10 cellular contexts compared by ENCODE assay signal in genomic region chr2:66440011-66440542, GRCh38. TPM values are rescaled to one million over a fixed set of nuclear protein-coding genes. Genes with fewer than 3 reads are reported as not detected.
DNase-seq lines count a peak whose midpoint lies in the region; ATAC-seq, FAIRE-seq and TF ChIP-seq lines count a peak whose summit lies in the region.
"Had no signal": no experiment of that assay in that cellular context is flagged by ENCODE, and none has a peak within 500 bp of the region (broad histone marks: within the 10 kb centered on the region; RNA-seq: fewer than 3 reads in every experiment).

No MANE protein-coding gene starts in this region.

- CTCF ChIA-PET in HEK293 (lab: Yijun Ruan, JAX): no interaction called here

- no peaks in the 10 kb centered on the region for H3K36me3 Mint-ChIP-seq in activated T-helper 17 cell treated with anti-CD3 and anti-CD28 coated beads, Interleukin-2, amount 50 U/mL, for 72 hours (ENCODE audit: low read depth)

- H3K27me3 ChIP-seq in brain microvascular endothelial cell (replicated peaks) (peaks cover 89% of the 10 kb centered on the region), kidney epithelial cell (ENCODE audit: control insufficient read depth, insufficient read depth, low read length) (peaks cover 58% of the 10 kb centered on the region), smooth muscle cell (ENCODE audit: low read depth) (no peaks in the 10 kb centered on the region), small intestine (ENCODE audit: control insufficient read depth in 2 of 2, insufficient read depth in 2 of 2, low read length in 2 of 2) (peaks cover 0 to 11% of the 10 kb centered on the region in 2 donors)
- H3K27me3 ChIP-seq: SJSA1 had no signal

- POLR2A ChIA-PET in HEK293 (lab: Yijun Ruan, JAX): no interaction called here

- no peak overlapping the region for H3K27ac Mint-ChIP-seq in activated T-helper 17 cell treated with anti-CD3 and anti-CD28 coated beads, Interleukin-2, amount 50 U/mL, for 72 hours

- H2AFZ ChIP-seq in smooth muscle cell (ENCODE audit: low read depth): peak overlapping the region; percentile 87

- in situ Hi-C loops in brain microvascular endothelial cell (cut with HindIII; ENCODE audit: low pct_ligation_motif_present, low sequenced_read_pairs): loop anchor here (25.0 kb wide), 1 partner anchor 1397 kb away; no protein-coding TSS in a partner anchor

- no peak for TF ChIP-seq CTCF in HEK293 (tag by site-specific recombination; IDR thresholded peaks at IDR 0.05)
- TF ChIP-seq CTCF in brain microvascular endothelial cell (IDR thresholded peaks at IDR 0.05; ENCODE audit: low read depth, low read length, missing control alignments): no peak
- no peak for TF ChIP-seq CTCF in kidney epithelial cell (IDR thresholded peaks at IDR 0.05; ENCODE audit: insufficient read depth, low read length, poor library complexity, severe bottlenecking)
- TF ChIP-seq CTCF in smooth muscle cell (IDR thresholded peaks at IDR 0.05; ENCODE audit: borderline replicate concordance, insufficient read depth, poor library complexity, severe bottlenecking): no peak

- H3F3A ChIP-seq in smooth muscle cell (ENCODE audit: low read depth): no peaks in the 10 kb centered on the region

- no peaks in the 10 kb centered on the region for H4K20me1 ChIP-seq in smooth muscle cell (ENCODE audit: low read depth)

- FAIRE-seq in small intestine (lab: Jason Lieb, UNC): no peak

- peaks cover 3% of the 10 kb centered on the region for H3K4me1 Mint-ChIP-seq in activated T-helper 17 cell treated with anti-CD3 and anti-CD28 coated beads, Interleukin-2, amount 50 U/mL, for 72 hours

- peaks cover 98% of the 10 kb centered on the region for H3K79me2 ChIP-seq in smooth muscle cell (ENCODE audit: low read depth)

- no peak for ATAC-seq in activated T-helper 17 cell treated with anti-CD3 and anti-CD28 coated beads, Interleukin-2, amount 50 U/mL, for 72 hours (replicated peaks)

- H3K4me3 ChIP-seq in HEK293 (ENCODE audit: low read depth, low read length): no peak overlapping the region
- peak overlapping the region; percentile 48 for H3K4me3 ChIP-seq in brain microvascular endothelial cell (ENCODE audit: low read depth, low read length)
- peak overlapping the region; percentile 23 for H3K4me3 ChIP-seq in kidney epithelial cell (ENCODE audit: low read depth, low read length)
- peak overlapping the region; percentile 77 for H3K4me3 ChIP-seq in smooth muscle cell
- peak overlapping the region in 1 of 2 donors; percentile 27 for H3K4me3 ChIP-seq in small intestine (ENCODE audit: low read depth in 1 of 2, low read length in 2 of 2)
- H3K4me3 ChIP-seq: SJSA1 had no signal

- no peaks in the 10 kb centered on the region for H3K9me3 ChIP-seq in HEK293 (ENCODE audit: control insufficient read depth, insufficient read depth, low read depth, low read length)
- no peaks in the 10 kb centered on the region for H3K9me3 ChIP-seq in smooth muscle cell (replicated peaks; ENCODE audit: low read depth)
- H3K9me3 ChIP-seq in small intestine (ENCODE audit: control insufficient read depth, low read depth): no peaks in the 10 kb centered on the region
- H3K9me3 ChIP-seq: SJSA1 had no signal

- H3K27ac ChIP-seq in HEK293 (ENCODE audit: extremely low read depth, low read depth, low read length) (no peak overlapping the region), brain microvascular endothelial cell (no peak overlapping the region), smooth muscle cell (ENCODE audit: low read depth) (peak overlapping the region; percentile 63), small intestine (ENCODE audit: low read depth in 1 of 2, low read length in 1 of 2) (peak overlapping the region in 1 of 2 donors; percentile 73)
- H3K27ac ChIP-seq: SJSA1 had no signal

- WGBS in smooth muscle cell (ENCODE audit: low lambda C conversion rate): 1% methylated on average over 26 of the region's 27 CpGs
- 12 to 26% (median 12%) methylated on average over 27 of the region's 27 CpGs for WGBS in small intestine, 3 donors

- H3K4me1 ChIP-seq in HEK293 (ENCODE audit: control insufficient read depth, insufficient read depth, low read length) (no peaks in the 10 kb centered on the region), smooth muscle cell (ENCODE audit: low read depth) (peaks cover 73% of the 10 kb centered on the region), small intestine (ENCODE audit: control insufficient read depth in 2 of 2, insufficient read depth in 1 of 2, low read depth in 1 of 2, low read length in 1 of 2) (no peaks in the 10 kb centered on the region)
- H3K4me1 ChIP-seq: SJSA1 had no signal

- DNase-seq in brain microvascular endothelial cell: no peak
- DNase-seq in kidney epithelial cell (ENCODE audit: low read depth): no peak
- no peak for DNase-seq in smooth muscle cell (lab: John Stamatoyannopoulos, UW; ENCODE audit: unreplicated experiment)
- DNase-seq in small intestine: no peak
- DNase-seq in germinal center (ENCODE audit: low spot score): no peak
- no peak for DNase-seq in NCI-H524 (lab: John Stamatoyannopoulos, UW)
- DNase-seq: cortex of kidney had no signal

- H3K4me2 ChIP-seq in smooth muscle cell: peak overlapping the region; percentile 96

- H3K9me3 Mint-ChIP-seq in activated T-helper 17 cell treated with anti-CD3 and anti-CD28 coated beads, Interleukin-2, amount 50 U/mL, for 72 hours: no peaks in the 10 kb centered on the region

- H3K9ac ChIP-seq in smooth muscle cell (ENCODE audit: low read depth): peak overlapping the region; percentile 84

- H3K36me3 ChIP-seq in HEK293 (ENCODE audit: control insufficient read depth in 2 of 2, insufficient read depth in 1 of 2, low read length in 2 of 2): peaks cover 14 to 63% of the 10 kb centered on the region in 2 experiments
- H3K36me3 ChIP-seq in brain microvascular endothelial cell (replicated peaks): no peaks in the 10 kb centered on the region
- H3K36me3 ChIP-seq in kidney epithelial cell (ENCODE audit: control insufficient read depth, insufficient read depth, low read length): no peaks in the 10 kb centered on the region
- no peaks in the 10 kb centered on the region for H3K36me3 ChIP-seq in smooth muscle cell (ENCODE audit: low read depth)
- no peaks in the 10 kb centered on the region for H3K36me3 ChIP-seq in small intestine (ENCODE audit: control insufficient read depth in 2 of 2, insufficient read depth in 2 of 2, low read length in 2 of 2)

- H3K27me3 Mint-ChIP-seq in activated T-helper 17 cell treated with anti-CD3 and anti-CD28 coated beads, Interleukin-2, amount 50 U/mL, for 72 hours: peaks cover 57% of the 10 kb centered on the region

- no peak overlapping the region for H3K4me3 Mint-ChIP-seq in activated T-helper 17 cell treated with anti-CD3 and anti-CD28 coated beads, Interleukin-2, amount 50 U/mL, for 72 hours

TF ChIP-seq in HEK293, 187 proteins besides CTCF, POLR2A, EP300 and RAD21:
- TF ChIP-seq ZXDB (tag by site-specific recombination; IDR thresholded peaks at IDR 0.05): no peak
- peak; percentile 53; the same call in 1 of the 2 replicates for TF ChIP-seq ZNF2 (tag by site-specific recombination; IDR thresholded peaks at IDR 0.05)

RNA-seq across cellular contexts. Expression of gene MEIS1, which starts 5.2 kb away (rescaled TPM):
- total RNA-seq in kidney epithelial cell (3.6 and 8.2 TPM in 2 replicates), smooth muscle cell (14.6 and 15.6 TPM in 2 replicates)
- polyA plus RNA-seq in smooth muscle cell (15.8 and 18.1 TPM in 2 replicates), small intestine (1 to 10 TPM; 1.1 to 7.9 (median 3.2) TPM)
- not detected for total RNA-seq in activated T-helper 17 cell treated with anti-CD3 and anti-CD28 coated beads, Interleukin-2, amount 50 U/mL, for 72 hours
